Comparison of ENCODE assay signal across 36 cellular contexts in the genomic region with DNA sequence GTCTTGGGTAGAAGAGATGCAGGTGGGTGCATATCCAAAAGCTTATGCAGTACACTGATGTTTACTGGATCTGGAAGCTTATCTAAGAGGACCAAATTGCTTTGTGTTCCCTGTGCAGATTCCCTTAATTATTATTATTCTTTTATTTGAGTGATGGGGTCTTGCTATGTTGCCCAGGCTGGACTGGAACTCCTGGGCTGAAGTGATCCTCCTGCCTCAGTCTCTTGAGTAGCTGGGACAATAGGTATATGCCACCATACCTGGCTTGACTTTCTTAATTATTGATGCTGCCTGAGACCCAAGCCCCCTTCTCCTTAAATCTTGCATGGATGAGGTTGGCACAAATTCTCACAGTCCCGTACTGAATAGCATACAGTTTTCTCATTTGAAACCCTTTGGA.
"Had no signal": no experiment of that assay in that cellular context is flagged by ENCODE, and none has a peak within 500 bp of the region (broad histone marks: within the 10 kb centered on the region; RNA-seq: fewer than 3 reads in every experiment).

No MANE protein-coding gene starts in this region.

- H3K9me3 Mint-ChIP-seq: activated CD4-positive, alpha-beta memory T cell treated with anti-CD3 and anti-CD28 coated beads, Interleukin-2, amount 10 ng/mL, durations not matched to agents 7 days and 5 days; activated CD4-positive, alpha-beta T cell treated with anti-CD3 and anti-CD28 coated beads, Interleukin-2, amount 10 ng/mL, durations not matched to agents 7 days and 5 days; activated naive CD4-positive, alpha-beta T cell treated with anti-CD3 and anti-CD28 coated beads, Interleukin-2, amount 10 ng/mL, durations not matched to agents 7 days and 5 days; activated naive CD4-positive, alpha-beta T cell treated with anti-CD3 and anti-CD28 coated beads, Interleukin-2, amount 50 U/mL, for 24 hours; activated naive CD8-positive, alpha-beta T cell treated with anti-CD3 and anti-CD28 coated beads, Interleukin-2, amount 10 ng/mL, durations not matched to agents 7 days and 5 days; activated naive CD8-positive, alpha-beta T cell treated with anti-CD3 and anti-CD28 coated beads, Interleukin-2, amount 50 U/mL, for 24 hours; activated T-cell treated with anti-CD3 and anti-CD28 coated beads, Interleukin-2, amount 50 U/mL, for 24 hours; activated T-helper 2 cell treated with anti-CD3 and anti-CD28 coated beads, Interferon-gamma antibody, Interleukin-2, Interleukin-4, amounts not matched to agents 10 μg/mL and 5 μg/mL and 100 μg/mL, durations not matched to agents 14 hours and 24 hours and 36 hours; central memory CD8-positive, alpha-beta T cell; T-helper 1 cell treated with Interleukin-12 subunit alpha and Interleukin-12 subunit beta and Interleukin-4 antibody, amounts not matched to agents 30 μg/mL and 1 μg/mL, for 36 hours; T-helper 2 cell treated with Interferon-gamma antibody and Interleukin-4, amounts not matched to agents 5 μg/mL and 100 μg/mL, for 36 hours had no signal

- H3K4me1 ChIP-seq: ascending aorta had no signal

- H3K27me3 Mint-ChIP-seq: activated CD4-positive, alpha-beta memory T cell treated with anti-CD3 and anti-CD28 coated beads, Interleukin-2, amount 10 ng/mL, durations not matched to agents 7 days and 5 days; activated CD4-positive, alpha-beta T cell treated with anti-CD3 and anti-CD28 coated beads for 36 hours; activated CD4-positive, alpha-beta T cell treated with anti-CD3 and anti-CD28 coated beads, Interleukin-2, amount 10 ng/mL, durations not matched to agents 7 days and 5 days; activated CD8-positive, alpha-beta memory T cell treated with anti-CD3 and anti-CD28 coated beads, Interleukin-2, amount 10 ng/mL, durations not matched to agents 7 days and 5 days; activated naive CD4-positive, alpha-beta T cell treated with anti-CD3 and anti-CD28 coated beads, Interleukin-2, amount 10 ng/mL, durations not matched to agents 7 days and 5 days; activated naive CD4-positive, alpha-beta T cell treated with anti-CD3 and anti-CD28 coated beads, Interleukin-2, amount 50 U/mL, for 24 hours; activated naive CD8-positive, alpha-beta T cell; activated naive CD8-positive, alpha-beta T cell treated with anti-CD3 and anti-CD28 coated beads, Interleukin-2, amount 10 ng/mL, durations not matched to agents 7 days and 5 days; activated naive CD8-positive, alpha-beta T cell treated with anti-CD3 and anti-CD28 coated beads, Interleukin-2, amount 50 U/mL, for 24 hours; activated T-cell treated with anti-CD3 and anti-CD28 coated beads, Interleukin-2, amount 50 U/mL, for 24 hours; brain; central memory CD8-positive, alpha-beta T cell had no signal

- ATAC-seq: activated CD4-positive, alpha-beta T cell treated with anti-CD3 and anti-CD28 coated beads for 36 hours; activated CD4-positive, CD25-positive, alpha-beta regulatory T cell treated with anti-CD3 and anti-CD28 coated beads, Interleukin-2, amount 50 U/mL, for 24 hours; activated CD8-positive, alpha-beta memory T cell treated with anti-CD3 and anti-CD28 coated beads, Interleukin-2, amount 10 ng/mL, durations not matched to agents 7 days and 5 days; activated CD8-positive, alpha-beta T cell treated with anti-CD3 and anti-CD28 coated beads, Interleukin-2, amount 10 ng/mL, durations not matched to agents 7 days and 5 days; activated naive CD8-positive, alpha-beta T cell treated with anti-CD3 and anti-CD28 coated beads, Interleukin-2, amount 50 U/mL, for 24 hours had no signal

- H3K27ac Mint-ChIP-seq: activated CD4-positive, alpha-beta memory T cell treated with anti-CD3 and anti-CD28 coated beads, Interleukin-2, amount 10 ng/mL, durations not matched to agents 7 days and 5 days; activated CD4-positive, alpha-beta T cell treated with anti-CD3 and anti-CD28 coated beads for 36 hours; activated CD4-positive, alpha-beta T cell treated with anti-CD3 and anti-CD28 coated beads, Interleukin-2, amount 10 ng/mL, durations not matched to agents 7 days and 5 days; activated CD8-positive, alpha-beta memory T cell treated with anti-CD3 and anti-CD28 coated beads, Interleukin-2, amount 10 ng/mL, durations not matched to agents 7 days and 5 days; activated CD8-positive, alpha-beta T cell treated with anti-CD3 and anti-CD28 coated beads, Interleukin-2, amount 10 ng/mL, durations not matched to agents 7 days and 5 days; activated naive CD4-positive, alpha-beta T cell treated with anti-CD3 and anti-CD28 coated beads, Interleukin-2, amount 10 ng/mL, durations not matched to agents 7 days and 5 days; activated naive CD4-positive, alpha-beta T cell treated with anti-CD3 and anti-CD28 coated beads, Interleukin-2, amount 50 U/mL, for 24 hours; activated naive CD8-positive, alpha-beta T cell treated with anti-CD3 and anti-CD28 coated beads, Interleukin-2, amount 10 ng/mL, durations not matched to agents 7 days and 5 days; activated naive CD8-positive, alpha-beta T cell treated with anti-CD3 and anti-CD28 coated beads, Interleukin-2, amount 50 U/mL, for 24 hours; activated T-cell treated with anti-CD3 and anti-CD28 coated beads, Interleukin-2, amount 50 U/mL, for 24 hours; activated T-helper 2 cell treated with anti-CD3 and anti-CD28 coated beads, Interferon-gamma antibody, Interleukin-2, Interleukin-4, amounts not matched to agents 10 μg/mL and 5 μg/mL and 100 μg/mL, durations not matched to agents 14 hours and 24 hours and 36 hours; brain; T-helper 1 cell treated with Interleukin-12 subunit alpha and Interleukin-12 subunit beta and Interleukin-4 antibody, amounts not matched to agents 30 μg/mL and 1 μg/mL, for 36 hours; T-helper 2 cell treated with Interferon-gamma antibody and Interleukin-4, amounts not matched to agents 5 μg/mL and 100 μg/mL, for 36 hours had no signal

- H3K27me3 ChIP-seq: ascending aorta, cardiac muscle cell had no signal

- H3K4me3 ChIP-seq: ascending aorta, cardiac muscle cell had no signal

- H3K4me1 Mint-ChIP-seq: activated CD4-positive, alpha-beta T cell treated with anti-CD3 and anti-CD28 coated beads for 36 hours; activated naive CD4-positive, alpha-beta T cell treated with anti-CD3 and anti-CD28 coated beads, Interleukin-2, amount 10 ng/mL, durations not matched to agents 7 days and 5 days; activated naive CD8-positive, alpha-beta T cell treated with anti-CD3 and anti-CD28 coated beads, Interleukin-2, amount 50 U/mL, for 24 hours; brain had no signal

- DNase-seq: activated CD4-positive, alpha-beta memory T cell treated with anti-CD3 and anti-CD28 coated beads, Interleukin-2, amount 10 ng/mL, durations not matched to agents 7 days and 5 days; activated CD4-positive, alpha-beta T cell treated with anti-CD3 and anti-CD28 coated beads for 1 hour; activated CD4-positive, alpha-beta T cell treated with anti-CD3 and anti-CD28 coated beads for 36 hours; activated CD4-positive, alpha-beta T cell treated with anti-CD3 and anti-CD28 coated beads for 48 hours; activated CD4-positive, alpha-beta T cell treated with anti-CD3 and anti-CD28 coated beads, Interleukin-2, amount 10 ng/mL, durations not matched to agents 7 days and 5 days; activated CD4-positive, alpha-beta T cell treated with anti-CD3 and anti-CD28 coated beads, Interleukin-2, amount 50 U/mL, for 48 hours; activated CD4-positive, CD25-positive, alpha-beta regulatory T cell; activated CD8-positive, alpha-beta memory T cell treated with anti-CD3 and anti-CD28 coated beads for 24 hours; activated CD8-positive, alpha-beta memory T cell treated with anti-CD3 and anti-CD28 coated beads, Interleukin-2, amount 10 ng/mL, durations not matched to agents 7 days and 5 days; activated CD8-positive, alpha-beta memory T cell treated with anti-CD3 and anti-CD28 coated beads, Interleukin-2, amount 50 U/mL, for 48 hours; activated CD8-positive, alpha-beta T cell treated with anti-CD3 and anti-CD28 coated beads, Interleukin-2, amount 10 ng/mL, durations not matched to agents 7 days and 5 days; activated effector memory CD4-positive, alpha-beta T cell treated with Interleukin-2 at 50 U/mL for 16 hours; activated gamma-delta T cell; activated naive CD4-positive, alpha-beta T cell treated with anti-CD3 and anti-CD28 coated beads, Interleukin-2, amount 10 ng/mL, durations not matched to agents 7 days and 5 days; activated naive CD4-positive, alpha-beta T cell treated with Interleukin-2 at 50 U/mL for 16 hours; activated naive CD8-positive, alpha-beta T cell treated with anti-CD3 and anti-CD28 coated beads, Interleukin-2, amount 10 ng/mL, durations not matched to agents 7 days and 5 days; activated naive CD8-positive, alpha-beta T cell treated with anti-CD3 and anti-CD28 coated beads, Interleukin-2, amount 50 U/mL, for 24 hours; activated T-cell treated with anti-CD3 and anti-CD28 coated beads, Interleukin-2, amount 50 U/mL, for 24 hours; activated T-cell treated with anti-CD3 and anti-CD28 coated beads, Interleukin-2, amount 50 U/mL, for 48 hours; amygdala; anterior cingulate cortex; caudate nucleus; cerebellar nuclear complex; T-helper 2 cell; T-helper 9 cell had no signal

- H3K27ac ChIP-seq: ascending aorta, cardiac muscle cell, VCaP had no signal

- H3K4me3 Mint-ChIP-seq: activated CD4-positive, alpha-beta memory T cell treated with anti-CD3 and anti-CD28 coated beads, Interleukin-2, amount 10 ng/mL, durations not matched to agents 7 days and 5 days; activated CD4-positive, alpha-beta T cell treated with anti-CD3 and anti-CD28 coated beads for 36 hours; activated CD4-positive, alpha-beta T cell treated with anti-CD3 and anti-CD28 coated beads, Interleukin-2, amount 10 ng/mL, durations not matched to agents 7 days and 5 days; activated CD8-positive, alpha-beta memory T cell treated with anti-CD3 and anti-CD28 coated beads, Interleukin-2, amount 10 ng/mL, durations not matched to agents 7 days and 5 days; activated CD8-positive, alpha-beta T cell treated with anti-CD3 and anti-CD28 coated beads, Interleukin-2, amount 10 ng/mL, durations not matched to agents 7 days and 5 days; activated naive CD4-positive, alpha-beta T cell treated with anti-CD3 and anti-CD28 coated beads, Interleukin-2, amount 10 ng/mL, durations not matched to agents 7 days and 5 days; activated naive CD4-positive, alpha-beta T cell treated with anti-CD3 and anti-CD28 coated beads, Interleukin-2, amount 50 U/mL, for 24 hours; activated naive CD8-positive, alpha-beta T cell; activated naive CD8-positive, alpha-beta T cell treated with anti-CD3 and anti-CD28 coated beads, Interleukin-2, amount 10 ng/mL, durations not matched to agents 7 days and 5 days; activated naive CD8-positive, alpha-beta T cell treated with anti-CD3 and anti-CD28 coated beads, Interleukin-2, amount 50 U/mL, for 24 hours; activated T-cell treated with anti-CD3 and anti-CD28 coated beads, Interleukin-2, amount 50 U/mL, for 24 hours; brain; central memory CD8-positive, alpha-beta T cell; T-helper 1 cell treated with Interleukin-12 subunit alpha and Interleukin-12 subunit beta and Interleukin-4 antibody, amounts not matched to agents 30 μg/mL and 1 μg/mL, for 36 hours; T-helper 2 cell treated with Interferon-gamma antibody and Interleukin-4, amounts not matched to agents 5 μg/mL and 100 μg/mL, for 36 hours had no signal

- H3K9me3 ChIP-seq: ascending aorta had no signal
